Comparison of ENCODE assay signal across 1 cellular context in the genomic region with DNA sequence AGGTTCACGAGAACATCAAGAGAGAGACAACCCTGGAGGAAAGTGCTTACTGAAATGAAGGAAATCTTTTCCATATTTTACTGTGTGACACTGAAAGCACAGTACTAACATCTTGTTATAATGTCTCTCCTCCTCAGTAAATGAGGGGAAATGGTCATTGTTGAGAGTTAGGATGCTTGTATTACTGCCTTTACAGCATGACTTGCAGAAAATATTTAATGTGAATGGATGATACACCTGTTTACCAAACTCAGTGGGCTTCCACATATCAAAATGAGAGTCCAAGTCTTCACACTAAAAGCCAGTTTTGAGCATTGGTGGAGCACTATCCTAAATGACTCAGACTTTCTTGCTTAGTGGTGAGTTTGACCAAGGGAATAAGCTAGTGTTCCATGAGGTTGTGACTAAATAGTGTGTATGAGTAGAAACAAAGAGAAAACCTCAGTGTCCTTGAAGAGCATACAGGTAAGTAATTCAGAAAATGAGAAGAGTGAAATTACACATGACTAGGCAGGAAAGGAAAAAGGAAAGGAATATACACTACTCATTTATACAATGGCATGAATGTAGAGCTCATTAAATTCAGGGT.
TF ChIP-seq lines count a peak whose summit lies in the region.

No MANE protein-coding gene starts in this region.

TF ChIP-seq in IMR-90, 13 proteins besides CTCF, POLR2A, EP300 and RAD21:
- TF ChIP-seq BHLHE40 (IDR thresholded peaks at IDR 0.05; ENCODE audit: low read depth, low read length) = no peak
- peak; percentile 54 for TF ChIP-seq NFE2L2 (IDR thresholded peaks at IDR 0.05; ENCODE audit: low read depth, low read length)
- TF ChIP-seq FOS (IDR thresholded peaks at IDR 0.05; ENCODE audit: low read depth, low read length) = no peak
- no peak for TF ChIP-seq CEBPB (IDR thresholded peaks at IDR 0.05; ENCODE audit: low read depth, low read length)
- TF ChIP-seq SMC3 (IDR thresholded peaks at IDR 0.05; ENCODE audit: low read depth, low read length) = no peak
